20 cellular contexts compared by ENCODE assay signal in the genomic region with DNA sequence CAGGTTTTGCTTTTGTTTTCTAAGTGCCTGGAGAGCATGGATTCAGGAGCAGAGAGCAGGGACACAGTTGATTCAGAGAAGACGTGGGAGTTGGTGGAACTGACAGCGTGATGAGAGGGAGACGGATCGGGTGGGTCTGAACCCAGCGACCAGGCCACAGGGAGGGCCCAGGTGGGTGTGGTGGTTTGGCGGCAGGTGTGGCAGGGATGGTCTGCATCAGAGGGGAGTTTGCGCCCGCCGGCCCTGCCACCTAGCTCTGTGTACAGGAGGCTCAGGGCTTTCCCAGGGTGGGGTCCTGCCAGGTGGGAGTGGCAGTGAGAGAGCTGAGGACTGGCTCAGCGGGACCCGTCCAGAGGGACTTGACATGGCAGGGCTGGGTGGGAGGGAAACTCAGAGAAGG. TPM values are rescaled to one million over a fixed set of nuclear protein-coding genes. Genes with fewer than 3 reads are reported as not detected.
DNase-seq lines count a peak whose midpoint lies in the region; ATAC-seq, FAIRE-seq and TF ChIP-seq lines count a peak whose summit lies in the region.
"Had no signal": no experiment of that assay in that cellular context is flagged by ENCODE, and none has a peak within 500 bp of the region (broad histone marks: within the 10 kb centered on the region; RNA-seq: fewer than 3 reads in every experiment).

No MANE protein-coding gene starts in this region.

- no TSS peak for BruUV-seq in HepG2 (replicated peaks; lab: Mats Ljungman, UMichigan)

- FAIRE-seq in HepG2 (lab: Jason Lieb, UNC) (no peak), small intestine (lab: Jason Lieb, UNC) (no peak)
- FAIRE-seq: A204.1, G401.6, GM12891, GM19239 had no signal

- no peak overlapping the region for H3K27ac ChIP-seq in HepG2 (ENCODE audit: extremely low read length, insufficient read depth, low read length)
- no peak overlapping the region for H3K27ac ChIP-seq in right lobe of liver
- no peak overlapping the region for H3K27ac ChIP-seq in small intestine (ENCODE audit: low read depth in 1 of 2, low read length in 1 of 2)
- H3K27ac ChIP-seq: KMS-11 had no signal

- no peak overlapping the region for H3K4me2 ChIP-seq in HepG2 (ENCODE audit: low read depth, low read length)
- H3K4me2 ChIP-seq: KMS-11 had no signal

- CTCF ChIA-PET in HepG2 (lab: Yijun Ruan, JAX; ENCODE audit: low intra/inter-chr PET ratio, low total read pairs), result no interaction called here

- H3K4me3 Mint-ChIP-seq in glutamatergic neuron (ENCODE audit: unreplicated experiment) (no peak overlapping the region), type B pancreatic cell (peak overlapping the region; percentile 32)
- H3K4me3 Mint-ChIP-seq: CD14-positive monocyte; CD4-positive, alpha-beta memory T cell had no signal

- TF ChIP-seq POLR2A in HepG2 (IDR thresholded peaks at IDR 0.05; ENCODE audit: insufficient read depth in 1 of 2, low read depth in 2 of 2, low read length in 2 of 2), result no peak
- TF ChIP-seq POLR2A in right lobe of liver (IDR thresholded peaks at IDR 0.05), result no peak

- H3K4me1 Mint-ChIP-seq in glutamatergic neuron (ENCODE audit: low read depth, unreplicated experiment) (no peaks in the 10 kb centered on the region), type B pancreatic cell (ENCODE audit: unreplicated experiment) (peaks cover 12% of the 10 kb centered on the region)

- H4K20me1 ChIP-seq in HepG2 (ENCODE audit: insufficient read depth, low read length), result no peaks in the 10 kb centered on the region

- no peak overlapping the region for H2AFZ ChIP-seq in HepG2 (ENCODE audit: low read length)

- no peaks in the 10 kb centered on the region for H3K79me2 ChIP-seq in HepG2 (ENCODE audit: insufficient read depth, low read length)

- no peak overlapping the region for H3K4me3 ChIP-seq in HepG2 (replicated peaks in 1 of 3; ENCODE audit: insufficient read depth in 1 of 3, low read depth in 2 of 3, low read length in 3 of 3)
- H3K4me3 ChIP-seq in right lobe of liver, result no peak overlapping the region
- H3K4me3 ChIP-seq in MG63, result no peak overlapping the region
- H3K4me3 ChIP-seq in small intestine (ENCODE audit: low read depth in 1 of 2, low read length in 2 of 2), result no peak overlapping the region

- peaks cover 10% of the 10 kb centered on the region for H3K27me3 Mint-ChIP-seq in glutamatergic neuron (ENCODE audit: unreplicated experiment)
- H3K27me3 Mint-ChIP-seq in type B pancreatic cell, result peaks cover 16% of the 10 kb centered on the region

- no peak for ATAC-seq in HepG2
- no peak for ATAC-seq in right lobe of liver
- ATAC-seq in GM21825 (IDR thresholded peaks at IDR 0.05; ENCODE audit: unreplicated experiment), result no peak
- ATAC-seq: HCT116 had no signal

- H3K9me3 ChIP-seq in HepG2 (ENCODE audit: low read length) (no peaks in the 10 kb centered on the region), right lobe of liver (no peaks in the 10 kb centered on the region), MG63 (no peaks in the 10 kb centered on the region), small intestine (ENCODE audit: control insufficient read depth, low read depth) (no peaks in the 10 kb centered on the region)
- H3K9me3 ChIP-seq: BE2C had no signal

- H3K27ac Mint-ChIP-seq in glutamatergic neuron (ENCODE audit: unreplicated experiment) (peak overlapping the region; percentile 23), type B pancreatic cell (no peak overlapping the region)
- H3K27ac Mint-ChIP-seq: CD4-positive, alpha-beta memory T cell had no signal

- TF ChIP-seq CTCF in HepG2 (CRISPR knock-in tag; IDR thresholded peaks at IDR 0.05) (no peak), right lobe of liver (IDR thresholded peaks at IDR 0.05) (no peak), glutamatergic neuron (IDR thresholded peaks at IDR 0.05; ENCODE audit: partially characterized antibody, unreplicated experiment) (no peak), type B pancreatic cell (conservative IDR thresholded peaks at IDR 0.05) (no peak)

- H3K36me3 Mint-ChIP-seq in glutamatergic neuron (ENCODE audit: unreplicated experiment), result peaks cover 11% of the 10 kb centered on the region
- no peaks in the 10 kb centered on the region for H3K36me3 Mint-ChIP-seq in type B pancreatic cell
- H3K36me3 Mint-ChIP-seq: CD14-positive monocyte; CD4-positive, alpha-beta memory T cell had no signal

- intact Hi-C loops in HepG2 (cut with micrococcal nuclease; ENCODE audit: unreplicated experiment) (no loop called here), right lobe of liver (cut with DNase I) (no loop called here)

- H3K9me3 Mint-ChIP-seq in glutamatergic neuron (ENCODE audit: unreplicated experiment) (peaks cover 12% of the 10 kb centered on the region), type B pancreatic cell (peaks cover 4% of the 10 kb centered on the region)
- H3K9me3 Mint-ChIP-seq: CD4-positive, alpha-beta memory T cell had no signal

- TF ChIP-seq EP300 in HepG2 (IDR thresholded peaks at IDR 0.05; ENCODE audit: low read depth in 2 of 2, low read length in 2 of 2), result no peak
- TF ChIP-seq EP300 in HepG2 (CRISPR knock-in tag; IDR thresholded peaks at IDR 0.05; ENCODE audit: borderline replicate concordance), result no peak

- no peak overlapping the region for H3K9ac ChIP-seq in HepG2 (ENCODE audit: insufficient read depth, low read depth, low read length)
- H3K9ac ChIP-seq: KMS-11 had no signal

- WGBS in HepG2 (ENCODE audit: low lambda C conversion rate), result 63% methylated on average over 11 of the region's 11 CpGs
- WGBS in right lobe of liver (ENCODE audit: insufficient coverage, low coverage, low lambda C conversion rate, missing lambda C conversion rate), result no CpG with 5 or more reads among the region's 11 CpGs
- WGBS in small intestine, 3 donors, result 68 to 87% (median 80%) methylated on average over 11 of the region's 11 CpGs

- H3K36me3 ChIP-seq in HepG2 (replicated peaks in 1 of 2; ENCODE audit: control insufficient read depth in 1 of 2, insufficient read depth in 2 of 2, low read length in 2 of 2) (no peaks in the 10 kb centered on the region), right lobe of liver (no peaks in the 10 kb centered on the region), MG63 (no peaks in the 10 kb centered on the region), small intestine (ENCODE audit: control insufficient read depth in 2 of 2, insufficient read depth in 2 of 2, low read length in 2 of 2) (no peaks in the 10 kb centered on the region)
- H3K36me3 ChIP-seq: BE2C had no signal

- DNase-seq in HepG2 (ENCODE audit: low spot score) (no peak), right lobe of liver (no peak), SW480 (ENCODE audit: low spot score) (peak; percentile 43), glutamatergic neuron (no peak), type B pancreatic cell (ENCODE audit: extremely low spot score, unreplicated experiment) (no peak), MG63 (no peak), small intestine (no peak)
- DNase-seq: ACHN; BE2C; CD4-positive, alpha-beta memory T cell; GOT3; H7 had no signal

- TF ChIP-seq RAD21 in HepG2 (CRISPR knock-in tag; IDR thresholded peaks at IDR 0.05), result no peak

- H3K27me3 ChIP-seq in HepG2 (ENCODE audit: control insufficient read depth in 1 of 2, insufficient read depth in 2 of 2, low read length in 2 of 2) (peaks cover 1 to 7% of the 10 kb centered on the region in 2 experiments; a peak in 2 of 5 replicates), right lobe of liver (no peaks in the 10 kb centered on the region), MG63 (no peaks in the 10 kb centered on the region), small intestine (ENCODE audit: control insufficient read depth in 2 of 2, insufficient read depth in 2 of 2, low read length in 2 of 2) (no peaks in the 10 kb centered on the region)
- H3K27me3 ChIP-seq: BE2C had no signal

- H3K4me1 ChIP-seq in HepG2 (ENCODE audit: insufficient read depth, low read length) (no peaks in the 10 kb centered on the region), right lobe of liver (no peaks in the 10 kb centered on the region), small intestine (ENCODE audit: control insufficient read depth in 2 of 2, insufficient read depth in 1 of 2, low read depth in 1 of 2, low read length in 1 of 2) (no peaks in the 10 kb centered on the region)

- POLR2A ChIA-PET in HepG2 (lab: Yijun Ruan, JAX), result no interaction called here

- in situ Hi-C loops in HepG2 (cut with HindIII; ENCODE audit: extremely low pct_ligation_motif_present, low pct_unique_long_range_greater_than_20kb), result no loop called here

TF ChIP-seq in HepG2, 621 proteins besides CTCF, POLR2A, EP300 and RAD21:
- TF ChIP-seq HES4 (CRISPR knock-in tag; IDR thresholded peaks at IDR 0.05; ENCODE audit: borderline replicate concordance), result 0 out of 2 replicates have a peak, but pooled peaks have one; percentile 1
- TF ChIP-seq YY1 (IDR thresholded peaks at IDR 0.05; ENCODE audit: insufficient read depth, insufficient replicate concordance, low read depth, low read length), result no peak

RNA-seq across cellular contexts. Expression of a gene that starts 33.3 kb away (rescaled TPM):
- total RNA-seq in HepG2 (2016; rRNA removed; fragmentation: Illumina TruSeq; extraction: Trizol) (not detected in 2 replicates), right lobe of liver (1 to 10 TPM in 1 of 6 experiments, under 1 TPM in 1, not detected in 4; 0.39 to 6.4 TPM), glutamatergic neuron (ENCODE audit: unreplicated experiment) (not detected), type B pancreatic cell (ENCODE audit: low replicate concordance) (4.9 and 16.1 TPM in 2 replicates)
- not detected in 2 replicates for total RNA-seq in HepG2 (2016; cell fraction: cytosol; rRNA removed; fragmentation: Illumina TruSeq; extraction: Trizol; ENCODE audit: low read depth)
- total RNA-seq in HepG2 (2016; cell fraction: insoluble cytoplasmic fraction; rRNA removed; fragmentation: Illumina TruSeq; extraction: Trizol), result not detected in 2 replicates
- not detected in 2 replicates for total RNA-seq in HepG2 (2016; cell fraction: membrane; rRNA removed; fragmentation: Illumina TruSeq; extraction: Trizol)
- not detected in 2 replicates for total RNA-seq in HepG2 (2016; cell fraction: nucleus; rRNA removed; fragmentation: Illumina TruSeq; extraction: Trizol)
- polyA plus RNA-seq in HepG2 (2011; rRNA removed) (not detected in 2 replicates), small intestine (1 to 10 TPM in 1 of 3 donors, not detected in 2; 2.0 TPM)
- not detected in 2 replicates for polyA plus RNA-seq in HepG2 (2011; cell fraction: cytosol; rRNA removed)
- not detected in 2 replicates for polyA plus RNA-seq in HepG2 (2011; cell fraction: nucleus; rRNA removed)
- polyA plus RNA-seq in HepG2 (2012), result not detected in 2 replicates
- polyA plus RNA-seq in HepG2 (2016; cell fraction: cytosol; fragmentation: Illumina TruSeq; extraction: Trizol; ENCODE audit: low read depth), result not detected in 2 replicates
- polyA plus RNA-seq in HepG2 (2016; cell fraction: insoluble cytoplasmic fraction; fragmentation: Illumina TruSeq; extraction: Trizol; ENCODE audit: low read depth), result not detected in 2 replicates
- not detected in 2 replicates for polyA plus RNA-seq in HepG2 (2016; cell fraction: membrane; fragmentation: Illumina TruSeq; extraction: Trizol; ENCODE audit: low read depth)
- polyA plus RNA-seq in HepG2 (2016; cell fraction: nucleus; fragmentation: Illumina TruSeq; extraction: Trizol; ENCODE audit: insufficient read depth, low read depth), result not detected in 2 replicates
- 0.10 and 7.2 TPM in 2 replicates for polyA minus RNA-seq in HepG2 (2011; rRNA and poly(A)+ RNA removed; ENCODE audit: low replicate concordance)
- not detected in 2 replicates for polyA minus RNA-seq in HepG2 (2011; cell fraction: cytosol; rRNA and poly(A)+ RNA removed)
- not detected in 2 replicates for polyA minus RNA-seq in HepG2 (2011; cell fraction: nucleus; rRNA and poly(A)+ RNA removed)
- total RNA-seq in MG63 (2014; rRNA removed; shearing (Covaris generic); ENCODE audit: low replicate concordance), result 0.07 TPM in 1 of 2 replicates, not detected in the other
- total RNA-seq: CD4-positive, alpha-beta memory T cell had no signal
- polyA plus RNA-seq: CD14-positive monocyte; CD4-positive, alpha-beta memory T cell had no signal
